In genomic region chr13:80348308-80348707, GRCh38 we compare ENCODE assay signal across 2 cellular contexts.
TF ChIP-seq lines count a peak whose summit lies in the region.

No MANE protein-coding gene starts in this region.

TF ChIP-seq in GM23338, 12 proteins besides CTCF, POLR2A, EP300 and RAD21 (continued from another document):
- no peak for TF ChIP-seq ZNF462 (CRISPR knock-in tag; IDR thresholded peaks at IDR 0.05)
- no peak for TF ChIP-seq ZNF114 (CRISPR knock-in tag; IDR thresholded peaks at IDR 0.05)

TF ChIP-seq in GM12878, 131 proteins besides CTCF, POLR2A, EP300 and RAD21 (continued from another document):
- TF ChIP-seq ELK1 (IDR thresholded peaks at IDR 0.05; ENCODE audit: low read depth, low read length) (no peak), POLR2AphosphoS5 (IDR thresholded peaks at IDR 0.05; ENCODE audit: low read length) (no peak), RELB (IDR thresholded peaks at IDR 0.05; ENCODE audit: low read depth) (no peak), SIX5 (IDR thresholded peaks at IDR 0.05; ENCODE audit: low read depth, low read length, severe bottlenecking) (no peak), KLF5 (IDR thresholded peaks at IDR 0.05; ENCODE audit: partially characterized antibody) (no peak), HDAC6 (IDR thresholded peaks at IDR 0.05; ENCODE audit: unreplicated experiment) (no peak), MTA2 (IDR thresholded peaks at IDR 0.05; ENCODE audit: low read depth) (no peak), POLR2AphosphoS2 (IDR thresholded peaks at IDR 0.05; ENCODE audit: low read depth, low read length) (no peak), PBX3 (IDR thresholded peaks at IDR 0.05; ENCODE audit: insufficient replicate concordance, low read depth, low read length) (no peak), TCF3 (IDR thresholded peaks at IDR 0.05; ENCODE audit: borderline replicate concordance, insufficient read depth, low read depth, low read length) (no peak), SMARCA5 (IDR thresholded peaks at IDR 0.05) (no peak), RAD51 (IDR thresholded peaks at IDR 0.05) (no peak), NR2F1 (conservative IDR thresholded peaks at IDR 0.05) (no peak), LARP7 (IDR thresholded peaks at IDR 0.05) (no peak)
